9 cellular contexts compared by ENCODE assay signal in genomic region chr10:100654835-100655759, GRCh38.
DNase-seq lines count a peak whose midpoint lies in the region; ATAC-seq and TF ChIP-seq lines count a peak whose summit lies in the region.
"Had no signal": no experiment of that assay in that cellular context is flagged by ENCODE, and none has a peak within 500 bp of the region (broad histone marks: within the 10 kb centered on the region; RNA-seq: fewer than 3 reads in every experiment).

No MANE protein-coding gene starts in this region.

- H3K36me3 ChIP-seq in left ventricle myocardium inferior (no peaks in the 10 kb centered on the region), urinary bladder (ENCODE audit: insufficient read depth) (no peaks in the 10 kb centered on the region)

- peaks cover 90% of the 10 kb centered on the region for H3K27me3 ChIP-seq in left ventricle myocardium inferior (ENCODE audit: low read depth)

- TF ChIP-seq CTCF in left ventricle myocardium inferior (IDR thresholded peaks at IDR 0.05; ENCODE audit: borderline replicate concordance): no peak

- under 1% methylated on average over 61 of the region's 61 CpGs for WGBS in urinary bladder

- ATAC-seq in Right ventricle myocardium inferior (no peak), GM18870 (IDR thresholded peaks at IDR 0.05; ENCODE audit: unreplicated experiment) (no peak)

- H3K4me1 ChIP-seq in left ventricle myocardium inferior (peaks cover 25% of the 10 kb centered on the region), urinary bladder (ENCODE audit: insufficient read depth) (peaks cover 4% of the 10 kb centered on the region)
- H3K4me1 ChIP-seq: foreskin keratinocyte had no signal

- H3K27ac ChIP-seq in left ventricle myocardium inferior (replicated peaks) (no peak overlapping the region), urinary bladder (ENCODE audit: low read depth) (no peak overlapping the region)
- H3K27ac ChIP-seq: foreskin keratinocyte had no signal

- DNase-seq in left ventricle myocardium inferior (no peak), Right ventricle myocardium inferior (ENCODE audit: missing footprints) (no peak), islet precursor cell (peak; percentile 69), T1000 (lab: John Stamatoyannopoulos, UW) (no peak), NCI-H510A (lab: John Stamatoyannopoulos, UW) (no peak)
- DNase-seq in activated T-cell treated with anti-CD3 and anti-CD28 coated beads, Interleukin-2, amount 50 U/mL, for 48 hours: peak; percentile 31 to 45
- DNase-seq: foreskin keratinocyte had no signal

- H3K4me3 ChIP-seq in left ventricle myocardium inferior (peak overlapping the region; percentile 40), urinary bladder (ENCODE audit: low read depth, low read length) (peak overlapping the region; percentile 32)

- intact Hi-C loops in left ventricle myocardium inferior (cut with micrococcal nuclease): no loop called here
- intact Hi-C loops in Right ventricle myocardium inferior (cut with DNase I): no loop called here

- no peaks in the 10 kb centered on the region for H3K9me3 ChIP-seq in left ventricle myocardium inferior (replicated peaks)

Comparison
In these comparisons a context has a peak if more than half of its experiments do, and no peak if none do; other contexts are left out.
1. DNase-seq: peak in activated T-cell treated with anti-CD3 and anti-CD28 coated beads, Interleukin-2, amount 50 U/mL, for 48 hours (2 of 2) and islet precursor cell (single experiment); none in left ventricle myocardium inferior (single experiment), Right ventricle myocardium inferior (single experiment), T1000 (single experiment) and NCI-H510A (single experiment).